24 cellular contexts compared by ENCODE assay signal in genomic region chr3:123055352-123055751, GRCh38. TPM values are rescaled to one million over a fixed set of nuclear protein-coding genes. Genes with fewer than 3 reads are reported as not detected.
DNase-seq lines count a peak whose midpoint lies in the region; ATAC-seq and TF ChIP-seq lines count a peak whose summit lies in the region.
"Had no signal": no experiment of that assay in that cellular context is flagged by ENCODE, and none has a peak within 500 bp of the region (broad histone marks: within the 10 kb centered on the region; RNA-seq: fewer than 3 reads in every experiment).

No MANE protein-coding gene starts in this region.

- H3K4me3 Mint-ChIP-seq in activated CD8-positive, alpha-beta T cell treated with anti-CD3 and anti-CD28 coated beads, Interleukin-2, amount 10 ng/mL, durations not matched to agents 7 days and 5 days, result no peak overlapping the region
- H3K4me3 Mint-ChIP-seq in activated CD8-positive, alpha-beta T cell treated with anti-CD3 and anti-CD28 coated beads for 36 hours, result no peak overlapping the region
- H3K4me3 Mint-ChIP-seq: CD8-positive, alpha-beta memory T cell; HFFc6 had no signal

- no peaks in the 10 kb centered on the region for H3K79me2 ChIP-seq in PC-3 (ENCODE audit: low read length)

- no peaks in the 10 kb centered on the region for H4K20me1 ChIP-seq in PC-3 (ENCODE audit: low read length)

- H3K9me3 Mint-ChIP-seq in activated CD8-positive, alpha-beta T cell treated with anti-CD3 and anti-CD28 coated beads, Interleukin-2, amount 10 ng/mL, durations not matched to agents 7 days and 5 days (ENCODE audit: insufficient read depth), result no peaks in the 10 kb centered on the region
- H3K9me3 Mint-ChIP-seq in activated CD8-positive, alpha-beta T cell treated with anti-CD3 and anti-CD28 coated beads for 36 hours, result no peaks in the 10 kb centered on the region
- H3K9me3 Mint-ChIP-seq: CD8-positive, alpha-beta memory T cell; HFFc6 had no signal

- H3F3A ChIP-seq in PC-3 (ENCODE audit: low read length, unreplicated experiment), result no peaks in the 10 kb centered on the region

- H3K4me1 ChIP-seq in PC-3 (ENCODE audit: insufficient read depth, low read length), result no peaks in the 10 kb centered on the region; the same call in 1 of the 2 replicates

- H3K9me2 ChIP-seq in PC-3 (replicated peaks; ENCODE audit: low read length), result no peaks in the 10 kb centered on the region

- intact Hi-C loops in activated CD8-positive, alpha-beta T cell treated with anti-CD3 and anti-CD28 coated beads for 36 hours (cut with micrococcal nuclease), result no loop called here
- intact Hi-C loops in PC-3 (cut with micrococcal nuclease), result no loop called here

- CTCF ChIA-PET in activated CD8-positive, alpha-beta T cell treated with anti-CD3 and anti-CD28 coated beads, Interleukin-2, amount 10 ng/mL, durations not matched to agents 7 days and 5 days (lab: Charles Lee), result no interaction called here
- CTCF ChIA-PET in activated CD8-positive, alpha-beta T cell treated with anti-CD3 and anti-CD28 coated beads for 36 hours (lab: Charles Lee), result no interaction called here
- CTCF ChIA-PET in PC-3 (lab: Charles Lee), result no interaction called here

- H3K27me3 Mint-ChIP-seq in activated CD8-positive, alpha-beta T cell treated with anti-CD3 and anti-CD28 coated beads, Interleukin-2, amount 10 ng/mL, durations not matched to agents 7 days and 5 days (ENCODE audit: low read depth), result peaks cover 25% of the 10 kb centered on the region
- H3K27me3 Mint-ChIP-seq in activated CD8-positive, alpha-beta T cell treated with anti-CD3 and anti-CD28 coated beads for 36 hours, result no peaks in the 10 kb centered on the region

- no peak overlapping the region for H2AFZ ChIP-seq in PC-3 (ENCODE audit: low read length)

- H3K9me3 ChIP-seq in PC-3 (ENCODE audit: low read length), result no peaks in the 10 kb centered on the region
- H3K9me3 ChIP-seq: MG63 had no signal

- H3K27me3 ChIP-seq in PC-3 (ENCODE audit: low read length), result peaks cover 12% of the 10 kb centered on the region
- H3K27me3 ChIP-seq: MG63 had no signal

- no peaks in the 10 kb centered on the region for H3K36me3 ChIP-seq in PC-3 (ENCODE audit: low read depth, low read length)
- H3K36me3 ChIP-seq: MG63 had no signal

- no peak overlapping the region for H3K4me3 ChIP-seq in PC-3 (ENCODE audit: low read length)
- H3K4me3 ChIP-seq: K562, MG63, SK-N-MC had no signal

- H3K9ac ChIP-seq in PC-3 (ENCODE audit: low read length), result no peak overlapping the region

- DNase-seq in activated CD8-positive, alpha-beta T cell treated with anti-CD3 and anti-CD28 coated beads, Interleukin-2, amount 10 ng/mL, durations not matched to agents 7 days and 5 days, result no peak
- no peak for DNase-seq in activated CD8-positive, alpha-beta T cell treated with anti-CD3 and anti-CD28 coated beads for 36 hours
- DNase-seq in SK-N-DZ (ENCODE audit: low spot score) (peak; percentile 46), islet precursor cell (peak; percentile 46), COLO829 (ENCODE audit: low spot score) (no peak), T-helper 9 cell (no peak), PC-3 (no peak)
- DNase-seq: CD8-positive, alpha-beta memory T cell; EL; H7; HFFc6; MG63; NCI-H1048; NCI-H1417 treated with DMSO at 0.1 percent for 48 hours; NCI-H187; NCI-H774; SHP77 had no signal

- POLR2A ChIA-PET in activated CD8-positive, alpha-beta T cell treated with anti-CD3 and anti-CD28 coated beads, Interleukin-2, amount 10 ng/mL, durations not matched to agents 7 days and 5 days (lab: Charles Lee), result no interaction called here
- POLR2A ChIA-PET in activated CD8-positive, alpha-beta T cell treated with anti-CD3 and anti-CD28 coated beads for 36 hours (lab: Charles Lee), result no interaction called here
- POLR2A ChIA-PET in PC-3 (lab: Charles Lee; ENCODE audit: unreplicated experiment), result no interaction called here

- H3K4me1 Mint-ChIP-seq in activated CD8-positive, alpha-beta T cell treated with anti-CD3 and anti-CD28 coated beads, Interleukin-2, amount 10 ng/mL, durations not matched to agents 7 days and 5 days (ENCODE audit: low read depth), result no peaks in the 10 kb centered on the region
- H3K4me1 Mint-ChIP-seq in activated CD8-positive, alpha-beta T cell treated with anti-CD3 and anti-CD28 coated beads for 36 hours (ENCODE audit: low read depth), result no peaks in the 10 kb centered on the region
- H3K4me1 Mint-ChIP-seq: CD8-positive, alpha-beta memory T cell had no signal

- H3K4me2 ChIP-seq in PC-3 (ENCODE audit: low read length), result no peak overlapping the region

- TF ChIP-seq CTCF in activated CD8-positive, alpha-beta T cell treated with anti-CD3 and anti-CD28 coated beads for 36 hours (IDR thresholded peaks at IDR 0.05), result no peak
- TF ChIP-seq CTCF in PC-3 (conservative IDR thresholded peaks at IDR 0.05; ENCODE audit: low read depth, low read length), result no peak

- no peaks in the 10 kb centered on the region for H3K36me3 Mint-ChIP-seq in activated CD8-positive, alpha-beta T cell treated with anti-CD3 and anti-CD28 coated beads, Interleukin-2, amount 10 ng/mL, durations not matched to agents 7 days and 5 days (ENCODE audit: low read depth)
- H3K36me3 Mint-ChIP-seq in activated CD8-positive, alpha-beta T cell treated with anti-CD3 and anti-CD28 coated beads for 36 hours (ENCODE audit: low read depth), result no peaks in the 10 kb centered on the region
- H3K36me3 Mint-ChIP-seq: CD8-positive, alpha-beta memory T cell had no signal

- H3K27ac ChIP-seq in PC-3 (ENCODE audit: low read length), result no peak overlapping the region
- H3K27ac ChIP-seq: C4-2B, HL-60, SK-N-MC had no signal

- H3K27ac Mint-ChIP-seq in activated CD8-positive, alpha-beta T cell treated with anti-CD3 and anti-CD28 coated beads, Interleukin-2, amount 10 ng/mL, durations not matched to agents 7 days and 5 days, result peak overlapping the region; percentile 13
- no peak overlapping the region for H3K27ac Mint-ChIP-seq in activated CD8-positive, alpha-beta T cell treated with anti-CD3 and anti-CD28 coated beads for 36 hours
- H3K27ac Mint-ChIP-seq: CD8-positive, alpha-beta memory T cell; HFFc6 had no signal

- ATAC-seq in activated CD8-positive, alpha-beta T cell treated with anti-CD3 and anti-CD28 coated beads, Interleukin-2, amount 10 ng/mL, durations not matched to agents 7 days and 5 days, result no peak
- ATAC-seq in activated CD8-positive, alpha-beta T cell treated with anti-CD3 and anti-CD28 coated beads for 36 hours, result no peak
- no peak for ATAC-seq in PC-3
- ATAC-seq: HepG2, K562 had no signal

- BruUV-seq in PC-3 (replicated peaks; lab: Mats Ljungman, UMichigan), result no TSS peak

RNA-seq across cellular contexts. Expression of gene PDIA5, which starts 11.5 kb away (rescaled TPM):
- total RNA-seq in activated CD8-positive, alpha-beta T cell treated with anti-CD3 and anti-CD28 coated beads, Interleukin-2, amount 10 ng/mL, durations not matched to agents 7 days and 5 days, result 10 to 100 TPM in 1 of 2 experiments, 1 to 10 TPM in 1; 8.8 to 11.4 TPM
- 10 to 100 TPM; 17.9 to 19.0 TPM for total RNA-seq in activated CD8-positive, alpha-beta T cell treated with anti-CD3 and anti-CD28 coated beads for 36 hours
- 13.4 and 14.5 TPM in 2 replicates for polyA plus RNA-seq in SK-N-DZ (2014; cell fraction: cytosol; rRNA removed)
- 19.1 and 34.2 TPM in 2 replicates for polyA plus RNA-seq in SK-N-DZ (2014; cell fraction: nucleus; rRNA removed)
- total RNA-seq in PC-3 (2014; rRNA removed), result 24.6 and 29.7 TPM in 2 replicates

RNA-seq across cellular contexts. Expression of gene SEMA5B, which starts 27.8 kb away (rescaled TPM):
- not detected for total RNA-seq in activated CD8-positive, alpha-beta T cell treated with anti-CD3 and anti-CD28 coated beads, Interleukin-2, amount 10 ng/mL, durations not matched to agents 7 days and 5 days
- not detected for total RNA-seq in activated CD8-positive, alpha-beta T cell treated with anti-CD3 and anti-CD28 coated beads for 36 hours
- polyA plus RNA-seq in SK-N-DZ (2014; cell fraction: cytosol; rRNA removed), result 16.9 and 19.9 TPM in 2 replicates
- polyA plus RNA-seq in SK-N-DZ (2014; cell fraction: nucleus; rRNA removed), result 52.4 and 55.5 TPM in 2 replicates
- 0.04 TPM in 1 of 2 replicates, not detected in the other for total RNA-seq in PC-3 (2014; rRNA removed)
- total RNA-seq: CD8-positive, alpha-beta memory T cell; HepG2; HFFc6; HT-29; K562; RPMI7951 had no signal
- polyA plus RNA-seq: CD8-positive, alpha-beta memory T cell; HepG2; K562 had no signal

Comparison
In these comparisons a context has a peak if more than half of its experiments do, and no peak if none do; other contexts are left out.
1. DNase-seq: peak in SK-N-DZ (single experiment) and islet precursor cell (single experiment); none in activated CD8-positive, alpha-beta T cell treated with anti-CD3 and anti-CD28 coated beads, Interleukin-2, amount 10 ng/mL, durations not matched to agents 7 days and 5 days (single experiment), activated CD8-positive, alpha-beta T cell treated with anti-CD3 and anti-CD28 coated beads for 36 hours (single experiment), COLO829 (single experiment), T-helper 9 cell (single experiment) and PC-3 (single experiment).